ENCODE assay signal across 2 cellular contexts in the genomic region with DNA sequence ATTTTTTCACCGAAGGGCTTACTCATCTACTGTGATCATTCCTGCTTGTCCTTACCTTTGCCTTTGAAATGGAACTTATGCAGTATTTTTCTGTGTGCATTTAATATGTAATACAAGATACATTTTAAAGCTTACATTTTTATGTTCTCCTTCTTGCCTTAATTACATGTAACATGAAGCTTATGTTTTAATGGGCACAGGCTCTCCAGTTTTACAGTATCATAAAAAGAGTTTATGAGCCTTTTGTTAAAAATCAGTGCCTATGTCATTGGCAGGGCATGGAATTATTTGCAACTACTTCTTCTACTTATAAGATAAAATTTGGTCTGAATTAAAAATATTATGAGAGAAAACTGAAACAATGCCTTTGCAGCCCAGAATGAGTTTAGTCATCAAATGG.
TF ChIP-seq lines count a peak whose summit lies in the region.

No MANE protein-coding gene starts in this region.

TF ChIP-seq in HCT116, 20 proteins besides CTCF, POLR2A, EP300 and RAD21:
- no peak for TF ChIP-seq ZFX (IDR thresholded peaks at IDR 0.05)
- no peak for TF ChIP-seq SRF (IDR thresholded peaks at IDR 0.05; ENCODE audit: low read depth)
- no peak for TF ChIP-seq SP1 (IDR thresholded peaks at IDR 0.05; ENCODE audit: low read depth)
- TF ChIP-seq EZH2 (IDR thresholded peaks at IDR 0.05): no peak
- no peak for TF ChIP-seq REST (IDR thresholded peaks at IDR 0.05; ENCODE audit: low read depth)
- no peak for TF ChIP-seq EGR1 (IDR thresholded peaks at IDR 0.05; ENCODE audit: low read depth)
- no peak for TF ChIP-seq FOSL1 (IDR thresholded peaks at IDR 0.05; ENCODE audit: low read depth)
- no peak for TF ChIP-seq YY1 (IDR thresholded peaks at IDR 0.05; ENCODE audit: extremely low read depth, insufficient replicate concordance, low read depth, low read length)
- no peak for TF ChIP-seq TCF7L2 (IDR thresholded peaks at IDR 0.05; ENCODE audit: borderline replicate concordance, extremely low read depth, insufficient read depth, insufficient read length)
- no peak for TF ChIP-seq SIN3A (IDR thresholded peaks at IDR 0.05; ENCODE audit: low read depth)
- TF ChIP-seq CBX3 (IDR thresholded peaks at IDR 0.05; ENCODE audit: low read depth): no peak
- no peak for TF ChIP-seq ZNF274 (IDR thresholded peaks at IDR 0.05; ENCODE audit: low read depth, low read length)
- no peak for TF ChIP-seq CEBPB (IDR thresholded peaks at IDR 0.05; ENCODE audit: low read depth)
- no peak for TF ChIP-seq ELF1 (IDR thresholded peaks at IDR 0.05; ENCODE audit: borderline replicate concordance, low read depth)
- no peak for TF ChIP-seq JUND (IDR thresholded peaks at IDR 0.05)
- TF ChIP-seq, protein P1, sequence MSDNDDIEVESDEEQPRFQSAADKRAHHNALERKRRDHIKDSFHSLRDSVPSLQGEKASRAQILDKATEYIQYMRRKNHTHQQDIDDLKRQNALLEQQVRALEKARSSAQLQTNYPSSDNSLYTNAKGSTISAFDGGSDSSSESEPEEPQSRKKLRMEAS (IDR thresholded peaks at IDR 0.05): no peak
- TF ChIP-seq POLR2AphosphoS5 (IDR thresholded peaks at IDR 0.05; ENCODE audit: low read depth, low read length): no peak
- TF ChIP-seq, protein P2, sequence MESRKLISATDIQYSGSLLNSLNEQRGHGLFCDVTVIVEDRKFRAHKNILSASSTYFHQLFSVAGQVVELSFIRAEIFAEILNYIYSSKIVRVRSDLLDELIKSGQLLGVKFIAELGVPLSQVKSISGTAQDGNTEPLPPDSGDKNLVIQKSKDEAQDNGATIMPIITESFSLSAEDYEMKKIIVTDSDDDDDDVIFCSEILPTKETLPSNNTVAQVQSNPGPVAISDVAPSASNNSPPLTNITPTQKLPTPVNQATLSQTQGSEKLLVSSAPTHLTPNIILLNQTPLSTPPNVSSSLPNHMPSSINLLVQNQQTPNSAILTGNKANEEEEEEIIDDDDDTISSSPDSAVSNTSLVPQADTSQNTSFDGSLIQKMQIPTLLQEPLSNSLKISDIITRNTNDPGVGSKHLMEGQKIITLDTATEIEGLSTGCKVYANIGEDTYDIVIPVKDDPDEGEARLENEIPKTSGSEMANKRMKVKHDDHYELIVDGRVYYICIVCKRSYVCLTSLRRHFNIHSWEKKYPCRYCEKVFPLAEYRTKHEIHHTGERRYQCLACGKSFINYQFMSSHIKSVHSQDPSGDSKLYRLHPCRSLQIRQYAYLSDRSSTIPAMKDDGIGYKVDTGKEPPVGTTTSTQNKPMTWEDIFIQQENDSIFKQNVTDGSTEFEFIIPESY (IDR thresholded peaks at IDR 0.05; ENCODE audit: extremely low read depth, insufficient replicate concordance, low read length): no peak
- TF ChIP-seq ATF3 (IDR thresholded peaks at IDR 0.05): no peak
- TF ChIP-seq EZH2phosphoT487 (IDR thresholded peaks at IDR 0.05; ENCODE audit: borderline replicate concordance): no peak

TF ChIP-seq in IMR-90, 13 proteins besides CTCF, POLR2A, EP300 and RAD21:
- TF ChIP-seq MAFK (IDR thresholded peaks at IDR 0.05; ENCODE audit: low read depth, low read length): no peak
- TF ChIP-seq RFX5 (IDR thresholded peaks at IDR 0.05; ENCODE audit: low read depth, low read length): no peak
- TF ChIP-seq ELK1 (IDR thresholded peaks at IDR 0.05; ENCODE audit: borderline replicate concordance, low read depth, low read length): no peak
- TF ChIP-seq SMC3 (IDR thresholded peaks at IDR 0.05; ENCODE audit: low read depth, low read length): no peak
- no peak for TF ChIP-seq FOS (IDR thresholded peaks at IDR 0.05; ENCODE audit: low read depth, low read length)
- no peak for TF ChIP-seq USF2 (IDR thresholded peaks at IDR 0.05; ENCODE audit: low read depth, low read length)
- TF ChIP-seq CHD1 (IDR thresholded peaks at IDR 0.05; ENCODE audit: low read depth, low read length): no peak
- no peak for TF ChIP-seq BHLHE40 (IDR thresholded peaks at IDR 0.05; ENCODE audit: low read depth, low read length)
- TF ChIP-seq MXI1 (IDR thresholded peaks at IDR 0.05; ENCODE audit: borderline replicate concordance, low read depth, low read length): no peak
- TF ChIP-seq NFE2L2 (IDR thresholded peaks at IDR 0.05; ENCODE audit: low read depth, low read length): no peak
